Comparison of ENCODE assay signal across 9 cellular contexts in genomic region chr20:19828233-19828632, GRCh38.
DNase-seq lines count a peak whose midpoint lies in the region; ATAC-seq, FAIRE-seq and TF ChIP-seq lines count a peak whose summit lies in the region.
"Had no signal": no experiment of that assay in that cellular context is flagged by ENCODE, and none has a peak within 500 bp of the region (broad histone marks: within the 10 kb centered on the region; RNA-seq: fewer than 3 reads in every experiment).

No MANE protein-coding gene starts in this region.

- H3K9me3 ChIP-seq in SK-N-SH (no peaks in the 10 kb centered on the region), heart left ventricle (no peaks in the 10 kb centered on the region)

- POLR2A ChIA-PET in SK-N-SH (lab: Yijun Ruan, JAX) = no interaction called here

- no peak for TF ChIP-seq POLR2A in heart left ventricle (IDR thresholded peaks at IDR 0.05)

- H3K9ac ChIP-seq in SK-N-SH = no peak overlapping the region

- CTCF ChIA-PET in SK-N-SH (lab: Yijun Ruan, JAX) = interaction anchor here (0.6 to 1.5 kb wide), 5 partner anchors 21 to 166 kb away, joined by 3 to 5 read pairs (median 3); no protein-coding TSS in a partner anchor

- ATAC-seq in GM19438 (IDR thresholded peaks at IDR 0.05; ENCODE audit: low read depth, unreplicated experiment) (peak; percentile 69), HG03457 (IDR thresholded peaks at IDR 0.05; ENCODE audit: unreplicated experiment) (peak; percentile 72), heart left ventricle (peak in 3 of 4 donors; percentile 47 to 66 (median 55))

- H3K27ac ChIP-seq in SK-N-SH (ENCODE audit: low read depth in 2 of 2, low read length in 1 of 2) = peak overlapping the region in 1 of 2 experiments; percentile 55; a peak in 1 of 4 replicates
- H3K27ac ChIP-seq in heart left ventricle = peak overlapping the region in 6 of 12 donors; percentile 1 to 19 (median 12)
- H3K27ac ChIP-seq: skin epidermis had no signal

- TF ChIP-seq EP300 in SK-N-SH (IDR thresholded peaks at IDR 0.05; ENCODE audit: borderline replicate concordance in 1 of 2, low read depth in 1 of 2, low read length in 1 of 2) = peak; percentile 78 to 79; a peak in 3 of 4 replicates

- H3K27me3 ChIP-seq in SK-N-SH (ENCODE audit: insufficient read depth) (no peaks in the 10 kb centered on the region), heart left ventricle (no peaks in the 10 kb centered on the region)

- H3K4me3 ChIP-seq in SK-N-SH (ENCODE audit: low read depth in 2 of 2, low read length in 1 of 2) (no peak overlapping the region), heart left ventricle (no peak overlapping the region)
- H3K4me3 ChIP-seq: skin epidermis had no signal

- H3K36me3 ChIP-seq in SK-N-SH (replicated peaks in 1 of 2; ENCODE audit: control insufficient read depth in 1 of 2, insufficient read depth in 2 of 2, low read length in 1 of 2) (no peaks in the 10 kb centered on the region), heart left ventricle (no peaks in the 10 kb centered on the region)

- no peaks in the 10 kb centered on the region for H4K20me1 ChIP-seq in SK-N-SH (ENCODE audit: insufficient read depth)

- H3K4me1 ChIP-seq in SK-N-SH (ENCODE audit: control insufficient read depth in 1 of 2, insufficient read depth in 2 of 2, low read depth in 1 of 2, low read length in 1 of 2) = peaks cover 6 to 14% of the 10 kb centered on the region in 2 experiments; a peak in 2 of 4 replicates
- peaks cover 4 to 54% (median 33%) of the 10 kb centered on the region in 12 donors for H3K4me1 ChIP-seq in heart left ventricle

- no peak for FAIRE-seq in urothelium cell line (lab: Jason Lieb, UNC)

- H3K79me2 ChIP-seq in SK-N-SH (ENCODE audit: insufficient read depth) = no peaks in the 10 kb centered on the region

- DNase-seq in GF-D8 (lab: John Stamatoyannopoulos, UW) = peak; percentile 2
- no peak for DNase-seq in SK-N-SH
- DNase-seq in heart left ventricle = peak in 1 of 5 donors; percentile 23
- DNase-seq in urothelium cell line (ENCODE audit: low spot score) = peak; percentile 73
- DNase-seq in DMS114 treated with DMSO at 0.1 percent for 48 hours (lab: John Stamatoyannopoulos, UW; ENCODE audit: unreplicated experiment) = no peak
- no peak for DNase-seq in NCI-H1105 treated with DMSO at 0.1 percent for 48 hours (lab: John Stamatoyannopoulos, UW)

- peak; percentile 51 for TF ChIP-seq CTCF in SK-N-SH (IDR thresholded peaks at IDR 0.05)
- TF ChIP-seq CTCF in heart left ventricle (IDR thresholded peaks at IDR 0.05) = peak in 8 of 12 donors; percentile 20 to 64 (median 48)

- H3K9me2 ChIP-seq in SK-N-SH = no peaks in the 10 kb centered on the region

- H2AFZ ChIP-seq in SK-N-SH (ENCODE audit: low read depth) = no peak overlapping the region

- peak overlapping the region; percentile 32 for H3K4me2 ChIP-seq in SK-N-SH

- TF ChIP-seq RAD21 in SK-N-SH (IDR thresholded peaks at IDR 0.05; ENCODE audit: low read length) = no peak

- WGBS in SK-N-SH (ENCODE audit: low lambda C conversion rate) = 11% methylated on average over 4 of the region's 4 CpGs
- WGBS in heart left ventricle, 4 donors = 16 to 20% (median 18%) methylated on average over 4 of the region's 4 CpGs

- H3F3A ChIP-seq in SK-N-SH (replicated peaks; ENCODE audit: insufficient read depth) = no peaks in the 10 kb centered on the region

- intact Hi-C loops in heart left ventricle (cut with DNase I) = loop anchor here in 4 of 10 donors (5.0 to 10.0 kb wide), 3 partner anchors 41 to 59 kb away; no protein-coding TSS in a partner anchor

TF ChIP-seq in SK-N-SH, 30 proteins besides CTCF, POLR2A, EP300 and RAD21:
- TF ChIP-seq RXRA (IDR thresholded peaks at IDR 0.05; ENCODE audit: borderline replicate concordance, low read depth) (peak; percentile 79), NFIC (IDR thresholded peaks at IDR 0.05; ENCODE audit: borderline replicate concordance) (peak; percentile 66; the same call in 1 of the 2 replicates), USF2 (IDR thresholded peaks at IDR 0.05; ENCODE audit: borderline replicate concordance, low read depth, low read length) (no peak), TEAD4 (IDR thresholded peaks at IDR 0.05; ENCODE audit: borderline replicate concordance, insufficient read depth) (peak; percentile 63; the same call in 1 of the 2 replicates), SIN3A (IDR thresholded peaks at IDR 0.05; ENCODE audit: borderline replicate concordance, low read depth, low read length) (peak; percentile 68; the same call in 1 of the 2 replicates), FOSL2 (IDR thresholded peaks at IDR 0.05; ENCODE audit: borderline replicate concordance, low read depth) (peak; percentile 80), MXI1 (IDR thresholded peaks at IDR 0.05; ENCODE audit: low read depth, low read length) (no peak), MAX (IDR thresholded peaks at IDR 0.05; ENCODE audit: low read depth) (peak; percentile 40; the same call in 1 of the 2 replicates), POLR2AphosphoS5 (IDR thresholded peaks at IDR 0.05; ENCODE audit: low read depth, low read length) (peak; percentile 68; the same call in 1 of the 2 replicates), ZBTB33 (IDR thresholded peaks at IDR 0.05; ENCODE audit: borderline replicate concordance, low read depth) (peak; percentile 40; the same call in 1 of the 2 replicates), TCF12 (IDR thresholded peaks at IDR 0.05) (peak; percentile 99), REST (IDR thresholded peaks at IDR 0.05; ENCODE audit: low read depth, low read length) (no peak), RFX5 (IDR thresholded peaks at IDR 0.05; ENCODE audit: low read length) (no peak), GATA2 (CRISPR knock-in tag; IDR thresholded peaks at IDR 0.05) (no peak), PBX3 (IDR thresholded peaks at IDR 0.05) (peak; percentile 98), JUND (IDR thresholded peaks at IDR 0.05) (peak; percentile 81), SMC3 (IDR thresholded peaks at IDR 0.05; ENCODE audit: low read depth, low read length) (peak; percentile 17; the same call in 1 of the 2 replicates)

Comparison
In these comparisons a context has a peak if more than half of its experiments do, and no peak if none do; other contexts are left out.
1. DNase-seq: peak in GF-D8 (single experiment) and urothelium cell line (single experiment); none in SK-N-SH (single experiment), DMS114 treated with DMSO at 0.1 percent for 48 hours (single experiment) and NCI-H1105 treated with DMSO at 0.1 percent for 48 hours (single experiment).
2. Peak in every context shown above with its lines, with median percentiles within 50 percentile points of each other: ATAC-seq.